Comparison of ENCODE assay signal across 8 cellular contexts in the genomic region with DNA sequence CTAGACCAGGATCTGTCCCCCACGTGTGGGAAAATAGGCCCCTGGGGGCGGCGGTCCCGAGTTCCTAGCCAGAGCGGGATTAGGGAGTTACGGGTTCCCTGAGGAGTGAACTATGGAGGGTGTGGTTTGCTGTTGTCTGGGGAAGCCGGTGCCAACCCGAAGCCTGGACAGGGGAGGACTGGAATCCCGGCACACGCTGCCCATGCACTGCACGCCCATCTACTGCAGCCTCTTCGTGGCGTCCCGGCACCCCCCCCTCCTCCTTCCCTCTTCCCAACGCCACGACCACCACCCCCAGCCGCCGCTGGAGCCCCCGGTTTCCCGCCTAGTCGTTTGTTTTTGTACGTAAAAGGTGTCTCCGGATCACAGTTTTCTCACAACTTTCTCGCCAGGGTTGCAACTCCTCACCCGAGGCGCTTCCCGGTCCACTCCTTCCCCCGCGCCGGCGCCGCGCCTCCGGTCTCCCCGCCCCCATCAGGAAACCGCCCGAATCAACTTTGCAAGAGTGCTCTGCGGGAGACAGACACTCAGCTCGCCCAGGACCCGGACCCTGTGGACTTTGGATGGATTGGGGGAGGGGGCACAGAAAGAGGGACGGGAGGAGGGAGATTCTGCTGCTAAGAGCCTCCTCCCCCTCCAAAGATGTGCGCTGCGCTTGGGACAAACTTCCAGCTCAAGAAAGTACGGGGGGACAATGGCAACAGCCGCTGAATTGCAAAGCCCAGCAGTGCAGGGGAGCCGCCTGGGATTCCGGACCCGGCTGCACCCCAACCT. TPM values are rescaled to one million over a fixed set of nuclear protein-coding genes. Genes with fewer than 3 reads are reported as not detected.
A peak's percentile ranks its signal among the peaks of the same experiment; 100 is the strongest.
DNase-seq lines count a peak whose midpoint lies in the region; ATAC-seq and TF ChIP-seq lines count a peak whose summit lies in the region.

No MANE protein-coding gene starts in this region.

- in situ Hi-C loops in GM13977 (cut with MboI; ENCODE audit: low pct_unique_long_range_greater_than_20kb, low sequenced_read_pairs, unreplicated experiment), result no loop called here

- no peak overlapping the region for H3K27ac Mint-ChIP-seq in activated naive CD4-positive, alpha-beta T cell treated with anti-CD3 and anti-CD28 coated beads for 36 hours
- peak overlapping the region; percentile 92 for H3K27ac Mint-ChIP-seq in stimulated activated naive B cell treated with anti-CD40 and anti-IgM and Interleukin-4, amounts not matched to agents 10 μg/mL and 1 μg/mL and 100 μg/mL, for 72 hours

- no peaks in the 10 kb centered on the region for H3K9me3 Mint-ChIP-seq in activated naive CD4-positive, alpha-beta T cell treated with anti-CD3 and anti-CD28 coated beads for 36 hours
- peaks cover 0 to 2% of the 10 kb centered on the region in 2 donors for H3K9me3 Mint-ChIP-seq in stimulated activated naive B cell treated with anti-CD40 and anti-IgM and Interleukin-4, amounts not matched to agents 10 μg/mL and 1 μg/mL and 100 μg/mL, for 72 hours

- peak; percentile 15 for ATAC-seq in SK-N-SH treated with all-trans-retinoic acid at 6 μM for 48 hours
- no peak for ATAC-seq in stimulated activated naive B cell treated with anti-CD40 and anti-IgM and Interleukin-4, amounts not matched to agents 10 μg/mL and 1 μg/mL and 100 μg/mL, for 72 hours (replicated peaks)
- no peak for ATAC-seq in HG03520 (IDR thresholded peaks at IDR 0.05; ENCODE audit: unreplicated experiment)

- H3K4me3 ChIP-seq in iPS-11a (ENCODE audit: low read depth, low read length), result peak overlapping the region; percentile 39

- intact Hi-C loops in activated naive CD4-positive, alpha-beta T cell treated with anti-CD3 and anti-CD28 coated beads for 36 hours (cut with micrococcal nuclease), result loop anchor here (10.0 kb wide), 1 partner anchor 809 kb away; the partner anchor contains the start of gene HNF1B

- H3K4me1 Mint-ChIP-seq in activated naive CD4-positive, alpha-beta T cell treated with anti-CD3 and anti-CD28 coated beads for 36 hours (ENCODE audit: low read depth), result peaks cover 69% of the 10 kb centered on the region
- H3K4me1 Mint-ChIP-seq in stimulated activated naive B cell treated with anti-CD40 and anti-IgM and Interleukin-4, amounts not matched to agents 10 μg/mL and 1 μg/mL and 100 μg/mL, for 72 hours, result peaks cover 54 to 88% of the 10 kb centered on the region in 2 donors

- no peak for TF ChIP-seq CTCF in GM13977 (IDR thresholded peaks at IDR 0.05; ENCODE audit: extremely low read depth, insufficient read depth, missing control alignments)

- peak overlapping the region; percentile 41 for H3K4me3 Mint-ChIP-seq in activated naive CD4-positive, alpha-beta T cell treated with anti-CD3 and anti-CD28 coated beads for 36 hours
- H3K4me3 Mint-ChIP-seq in stimulated activated naive B cell treated with anti-CD40 and anti-IgM and Interleukin-4, amounts not matched to agents 10 μg/mL and 1 μg/mL and 100 μg/mL, for 72 hours, result peak overlapping the region; percentile 81 to 83

- peaks cover 89% of the 10 kb centered on the region for H3K27me3 Mint-ChIP-seq in activated naive CD4-positive, alpha-beta T cell treated with anti-CD3 and anti-CD28 coated beads for 36 hours (ENCODE audit: low read depth)
- peaks cover 82 to 97% of the 10 kb centered on the region in 2 donors for H3K27me3 Mint-ChIP-seq in stimulated activated naive B cell treated with anti-CD40 and anti-IgM and Interleukin-4, amounts not matched to agents 10 μg/mL and 1 μg/mL and 100 μg/mL, for 72 hours

- no peak for DNase-seq in activated naive CD4-positive, alpha-beta T cell treated with anti-CD3 and anti-CD28 coated beads for 36 hours
- no peak for DNase-seq in activated naive CD4-positive, alpha-beta T cell treated with anti-CD3 and anti-CD28 coated beads, Interleukin-2, amount 50 U/mL, for 16 hours
- DNase-seq in stimulated activated naive B cell treated with anti-CD40 and anti-IgM and Interleukin-4, amounts not matched to agents 10 μg/mL and 1 μg/mL and 100 μg/mL, for 72 hours, result no peak
- DNase-seq in DMS153 (lab: John Stamatoyannopoulos, UW) (no peak), GM13977 (ENCODE audit: low spot score) (no peak)

- H3K36me3 Mint-ChIP-seq in activated naive CD4-positive, alpha-beta T cell treated with anti-CD3 and anti-CD28 coated beads for 36 hours (ENCODE audit: low read depth), result no peaks in the 10 kb centered on the region
- peaks cover 2 to 13% of the 10 kb centered on the region in 2 donors for H3K36me3 Mint-ChIP-seq in stimulated activated naive B cell treated with anti-CD40 and anti-IgM and Interleukin-4, amounts not matched to agents 10 μg/mL and 1 μg/mL and 100 μg/mL, for 72 hours

- CTCF ChIA-PET in activated naive CD4-positive, alpha-beta T cell treated with anti-CD3 and anti-CD28 coated beads for 36 hours (lab: Charles Lee), result interaction anchor here (0.6 kb wide), 1 partner anchor 112 kb away, joined by 3 read pairs; no protein-coding TSS in a partner anchor

TF ChIP-seq in SK-N-SH treated with all-trans-retinoic acid at 6 μM for 48 hours, 23 proteins besides CTCF, POLR2A, EP300 and RAD21:
- TF ChIP-seq ZNF565 (CRISPR knock-in tag; conservative IDR thresholded peaks at IDR 0.05; ENCODE audit: low read depth) (no peak), GLIS3 (CRISPR knock-in tag; IDR thresholded peaks at IDR 0.05) (no peak), ARNTL (CRISPR knock-in tag; IDR thresholded peaks at IDR 0.05; ENCODE audit: borderline replicate concordance, low read depth) (no peak), ZFP3 (CRISPR knock-in tag; IDR thresholded peaks at IDR 0.05) (no peak), TCF4 (CRISPR knock-in tag; IDR thresholded peaks at IDR 0.05; ENCODE audit: borderline replicate concordance) (no peak), SNAI2 (CRISPR knock-in tag; IDR thresholded peaks at IDR 0.05) (no peak), ZNF70 (CRISPR knock-in tag; IDR thresholded peaks at IDR 0.05) (no peak), RARB (CRISPR knock-in tag; IDR thresholded peaks at IDR 0.05) (no peak), OSR1 (CRISPR knock-in tag; IDR thresholded peaks at IDR 0.05) (no peak), PPARA (CRISPR knock-in tag; IDR thresholded peaks at IDR 0.05; ENCODE audit: borderline replicate concordance) (no peak), ZFP30 (CRISPR knock-in tag; IDR thresholded peaks at IDR 0.05) (no peak), ZC3H10 (CRISPR knock-in tag; IDR thresholded peaks at IDR 0.05) (no peak), ESRRG (CRISPR knock-in tag; IDR thresholded peaks at IDR 0.05) (no peak), TOX (CRISPR knock-in tag; IDR thresholded peaks at IDR 0.05; ENCODE audit: borderline replicate concordance) (no peak), ZNF8 (CRISPR knock-in tag; IDR thresholded peaks at IDR 0.05) (no peak), CSRNP3 (CRISPR knock-in tag; IDR thresholded peaks at IDR 0.05) (no peak)
- TF ChIP-seq, protein P1, sequence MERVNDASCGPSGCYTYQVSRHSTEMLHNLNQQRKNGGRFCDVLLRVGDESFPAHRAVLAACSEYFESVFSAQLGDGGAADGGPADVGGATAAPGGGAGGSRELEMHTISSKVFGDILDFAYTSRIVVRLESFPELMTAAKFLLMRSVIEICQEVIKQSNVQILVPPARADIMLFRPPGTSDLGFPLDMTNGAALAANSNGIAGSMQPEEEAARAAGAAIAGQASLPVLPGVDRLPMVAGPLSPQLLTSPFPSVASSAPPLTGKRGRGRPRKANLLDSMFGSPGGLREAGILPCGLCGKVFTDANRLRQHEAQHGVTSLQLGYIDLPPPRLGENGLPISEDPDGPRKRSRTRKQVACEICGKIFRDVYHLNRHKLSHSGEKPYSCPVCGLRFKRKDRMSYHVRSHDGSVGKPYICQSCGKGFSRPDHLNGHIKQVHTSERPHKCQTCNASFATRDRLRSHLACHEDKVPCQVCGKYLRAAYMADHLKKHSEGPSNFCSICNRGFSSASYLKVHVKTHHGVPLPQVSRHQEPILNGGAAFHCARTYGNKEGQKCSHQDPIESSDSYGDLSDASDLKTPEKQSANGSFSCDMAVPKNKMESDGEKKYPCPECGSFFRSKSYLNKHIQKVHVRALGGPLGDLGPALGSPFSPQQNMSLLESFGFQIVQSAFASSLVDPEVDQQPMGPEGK (CRISPR knock-in tag; IDR thresholded peaks at IDR 0.05; ENCODE audit: borderline replicate concordance), result no peak
- TF ChIP-seq, protein P2, sequence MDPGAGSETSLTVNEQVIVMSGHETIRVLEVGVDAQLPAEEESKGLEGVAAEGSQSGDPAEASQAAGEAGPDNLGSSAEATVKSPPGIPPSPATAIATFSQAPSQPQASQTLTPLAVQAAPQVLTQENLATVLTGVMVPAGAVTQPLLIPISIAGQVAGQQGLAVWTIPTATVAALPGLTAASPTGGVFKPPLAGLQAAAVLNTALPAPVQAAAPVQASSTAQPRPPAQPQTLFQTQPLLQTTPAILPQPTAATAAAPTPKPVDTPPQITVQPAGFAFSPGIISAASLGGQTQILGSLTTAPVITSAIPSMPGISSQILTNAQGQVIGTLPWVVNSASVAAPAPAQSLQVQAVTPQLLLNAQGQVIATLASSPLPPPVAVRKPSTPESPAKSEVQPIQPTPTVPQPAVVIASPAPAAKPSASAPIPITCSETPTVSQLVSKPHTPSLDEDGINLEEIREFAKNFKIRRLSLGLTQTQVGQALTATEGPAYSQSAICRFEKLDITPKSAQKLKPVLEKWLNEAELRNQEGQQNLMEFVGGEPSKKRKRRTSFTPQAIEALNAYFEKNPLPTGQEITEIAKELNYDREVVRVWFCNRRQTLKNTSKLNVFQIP (CRISPR knock-in tag; IDR thresholded peaks at IDR 0.05; ENCODE audit: borderline replicate concordance, low read depth), result no peak

RNA-seq across cellular contexts. Expression of gene LHX1, which starts 1.4 kb away (rescaled TPM):
- total RNA-seq in activated naive CD4-positive, alpha-beta T cell treated with anti-CD3 and anti-CD28 coated beads for 36 hours, result not detected

RNA-seq across cellular contexts. Expression of gene AATF, which starts 12.9 kb away (rescaled TPM):
- total RNA-seq in activated naive CD4-positive, alpha-beta T cell treated with anti-CD3 and anti-CD28 coated beads for 36 hours, result 10 to 100 TPM; 58.9 to 69.8 TPM
